ENCODE assay signal across 15 cellular contexts in genomic region chr5:25955337-25955736, GRCh38.
DNase-seq lines count a peak whose midpoint lies in the region; TF ChIP-seq lines count a peak whose summit lies in the region.
"Had no signal": no experiment of that assay in that cellular context is flagged by ENCODE, and none has a peak within 500 bp of the region (broad histone marks: within the 10 kb centered on the region; RNA-seq: fewer than 3 reads in every experiment).

No MANE protein-coding gene starts in this region.

- H3K4me1 ChIP-seq in BLaER1 (peaks cover 19% of the 10 kb centered on the region; the same call in 1 of the 2 replicates), OCI-LY1 (ENCODE audit: insufficient read depth, low read length, severe bottlenecking) (peaks cover 36% of the 10 kb centered on the region), mesenchymal stem cell (ENCODE audit: control insufficient read depth, insufficient read depth, low read depth, low read length) (no peaks in the 10 kb centered on the region)
- no peaks in the 10 kb centered on the region for H3K4me1 ChIP-seq in effector memory CD4-positive, alpha-beta T cell (ENCODE audit: control insufficient read depth, insufficient read depth, low read length, poor library complexity, severe bottlenecking)

- H2AFZ ChIP-seq in OCI-LY1 (ENCODE audit: low read length) (no peak overlapping the region), mesenchymal stem cell (ENCODE audit: low read depth, low read length) (no peak overlapping the region)

- H3K27ac ChIP-seq in BLaER1 (no peak overlapping the region; the same call in 1 of the 2 replicates), OCI-LY1 (ENCODE audit: low read depth, low read length, poor library complexity, severe bottlenecking) (peak overlapping the region; percentile 86), mesenchymal stem cell (ENCODE audit: low read length, poor library complexity, severe bottlenecking) (no peak overlapping the region)
- H3K27ac ChIP-seq in effector memory CD4-positive, alpha-beta T cell (ENCODE audit: insufficient read depth, low read length, poor library complexity, severe bottlenecking): no peak overlapping the region
- H3K27ac ChIP-seq: SK-N-MC had no signal

- no peak overlapping the region for H3K4ac ChIP-seq in mesenchymal stem cell (ENCODE audit: low read depth in 1 of 2, low read length in 2 of 2)

- no peak overlapping the region for H3K18ac ChIP-seq in mesenchymal stem cell (ENCODE audit: low read depth in 1 of 2, low read length in 2 of 2)

- no peak overlapping the region for H4K8ac ChIP-seq in mesenchymal stem cell (ENCODE audit: low read length)

- no peaks in the 10 kb centered on the region for H3K9me2 ChIP-seq in OCI-LY1 (ENCODE audit: low read depth, low read length)

- H3K79me2 ChIP-seq in OCI-LY1 (ENCODE audit: insufficient read depth, low read length): no peaks in the 10 kb centered on the region

- no peak overlapping the region for H2BK5ac ChIP-seq in mesenchymal stem cell (ENCODE audit: low read depth, low read length, poor library complexity, severe bottlenecking)

- WGBS in mesenchymal stem cell: 100% methylated on average over 1 of the region's 2 CpGs

- H3K36me3 ChIP-seq in BLaER1 (no peaks in the 10 kb centered on the region), OCI-LY1 (ENCODE audit: insufficient read depth, low read length) (no peaks in the 10 kb centered on the region), mesenchymal stem cell (ENCODE audit: control insufficient read depth in 1 of 2, insufficient read depth in 2 of 2, low read depth in 1 of 2, low read length in 2 of 2) (no peaks in the 10 kb centered on the region)
- no peaks in the 10 kb centered on the region for H3K36me3 ChIP-seq in effector memory CD4-positive, alpha-beta T cell (ENCODE audit: control insufficient read depth, insufficient read depth, low read length)

- no peaks in the 10 kb centered on the region for H3K27me3 ChIP-seq in BLaER1
- no peaks in the 10 kb centered on the region for H3K27me3 ChIP-seq in OCI-LY1 (ENCODE audit: insufficient read depth, low read length)
- H3K27me3 ChIP-seq in mesenchymal stem cell (ENCODE audit: control insufficient read depth in 1 of 2, insufficient read depth in 1 of 2, low read length in 2 of 2): no peaks in the 10 kb centered on the region
- H3K27me3 ChIP-seq in effector memory CD4-positive, alpha-beta T cell (replicated peaks; ENCODE audit: control insufficient read depth, insufficient read depth, low read length, poor library complexity, severe bottlenecking): no peaks in the 10 kb centered on the region

- no peaks in the 10 kb centered on the region for H3F3A ChIP-seq in OCI-LY1 (ENCODE audit: insufficient read depth, low read length)

- H3K4me3 ChIP-seq in BLaER1: no peak overlapping the region
- H3K4me3 ChIP-seq in OCI-LY1 (ENCODE audit: low read depth, low read length, poor library complexity, severe bottlenecking): no peak overlapping the region
- H3K4me3 ChIP-seq in mesenchymal stem cell (ENCODE audit: insufficient read depth in 1 of 2, low read depth in 1 of 2, low read length in 2 of 2): no peak overlapping the region
- no peak overlapping the region for H3K4me3 ChIP-seq in effector memory CD4-positive, alpha-beta T cell (ENCODE audit: insufficient read depth, low read depth, low read length, poor library complexity, severe bottlenecking)
- H3K4me3 ChIP-seq: SK-N-MC had no signal

- no peak overlapping the region for H2AK5ac ChIP-seq in mesenchymal stem cell (ENCODE audit: low read length, severe bottlenecking)

- no peak overlapping the region for H3K14ac ChIP-seq in mesenchymal stem cell (ENCODE audit: low read length in 2 of 2)

- no peak overlapping the region for H2BK12ac ChIP-seq in mesenchymal stem cell (ENCODE audit: low read length in 2 of 2)

- no peak overlapping the region for H2BK15ac ChIP-seq in mesenchymal stem cell (ENCODE audit: low read depth, poor library complexity, severe bottlenecking)

- no peak overlapping the region for H3K23ac ChIP-seq in mesenchymal stem cell (ENCODE audit: low read length in 2 of 2)

- H4K91ac ChIP-seq in mesenchymal stem cell (ENCODE audit: low read length): no peak overlapping the region

- H3K79me1 ChIP-seq in mesenchymal stem cell (replicated peaks; ENCODE audit: low read length, poor library complexity, severe bottlenecking): no peaks in the 10 kb centered on the region

- H3K9ac ChIP-seq in BLaER1 (no peak overlapping the region), OCI-LY1 (ENCODE audit: low read length) (no peak overlapping the region), mesenchymal stem cell (ENCODE audit: low read length) (no peak overlapping the region)

- no peak for TF ChIP-seq CTCF in OCI-LY1 (IDR thresholded peaks at IDR 0.05; ENCODE audit: low read length)

- H4K20me1 ChIP-seq in BLaER1: no peaks in the 10 kb centered on the region
- H4K20me1 ChIP-seq in OCI-LY1 (ENCODE audit: insufficient read depth, low read length): no peaks in the 10 kb centered on the region

- DNase-seq in MV-4-11 (lab: John Stamatoyannopoulos, UW) (peak; percentile 93), inferior parietal cortex (ENCODE audit: extremely low spot score) (peak; percentile 16), COLO829 (ENCODE audit: low spot score) (no peak), midbrain (lab: John Stamatoyannopoulos, UW) (no peak), mesenchymal stem cell (no peak)
- no peak for DNase-seq in effector memory CD4-positive, alpha-beta T cell
- DNase-seq: GOT3, NCI-H1092, NCI-H187 treated with DMSO at 0.1 percent for 48 hours, NCI-H446, NCI-H748 treated with DMSO at 0.1 percent for 48 hours, PC-3 had no signal

- H3K9me3 ChIP-seq in BLaER1 (no peaks in the 10 kb centered on the region), OCI-LY1 (ENCODE audit: low read length) (no peaks in the 10 kb centered on the region), mesenchymal stem cell (ENCODE audit: control insufficient read depth, low read length) (no peaks in the 10 kb centered on the region)
- no peaks in the 10 kb centered on the region for H3K9me3 ChIP-seq in effector memory CD4-positive, alpha-beta T cell (ENCODE audit: control insufficient read depth, low read length)

- H2BK120ac ChIP-seq in mesenchymal stem cell (ENCODE audit: low read depth, low read length): no peak overlapping the region

- H3K4me2 ChIP-seq in BLaER1 (peak overlapping the region; percentile 42), OCI-LY1 (ENCODE audit: low read length) (peak overlapping the region; percentile 53), mesenchymal stem cell (ENCODE audit: low read length, poor library complexity, severe bottlenecking) (no peak overlapping the region)

Comparison
In these comparisons a context has a peak if more than half of its experiments do, and no peak if none do; other contexts are left out.
1. DNase-seq: peak in MV-4-11 (single experiment) and inferior parietal cortex (single experiment); none in COLO829 (single experiment), midbrain (single experiment), mesenchymal stem cell (single experiment) and effector memory CD4-positive, alpha-beta T cell (0 of 3).